Comparison of ENCODE assay signal across 23 cellular contexts in the genomic region with DNA sequence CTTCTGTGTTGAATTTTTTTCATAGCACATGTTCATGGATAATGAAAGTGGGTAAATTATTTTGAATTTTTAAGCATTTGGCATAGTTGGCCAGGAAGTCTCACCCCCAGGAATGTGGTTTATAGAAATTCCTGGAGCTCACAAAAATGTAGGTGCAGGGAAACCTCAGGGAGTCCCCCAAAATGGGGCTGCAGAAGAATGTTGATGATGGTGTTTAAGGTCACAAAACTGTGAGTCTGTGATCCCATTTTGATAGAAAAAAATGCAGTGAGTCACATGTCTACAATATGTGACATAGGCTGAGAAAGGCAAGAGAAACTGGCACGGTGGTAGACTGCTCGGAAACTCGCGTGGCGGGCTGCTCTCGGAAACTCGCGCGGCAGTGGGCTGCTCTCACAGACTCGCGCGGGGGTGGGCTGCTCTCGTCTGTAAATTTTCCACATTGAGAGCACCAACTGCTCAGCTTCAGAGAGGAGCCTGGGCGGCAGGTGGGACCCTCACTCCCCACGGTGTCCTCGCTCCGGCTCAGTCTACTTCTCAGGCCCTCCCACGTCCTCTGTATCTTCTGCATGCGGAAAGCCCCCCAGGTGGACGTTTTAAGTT. TPM values are rescaled to one million over a fixed set of nuclear protein-coding genes. Genes with fewer than 3 reads are reported as not detected.
DNase-seq lines count a peak whose midpoint lies in the region; ATAC-seq, FAIRE-seq and TF ChIP-seq lines count a peak whose summit lies in the region.
"Had no signal": no experiment of that assay in that cellular context is flagged by ENCODE, and none has a peak within 500 bp of the region (broad histone marks: within the 10 kb centered on the region; RNA-seq: fewer than 3 reads in every experiment).

No MANE protein-coding gene starts in this region.

- H3K9me2 ChIP-seq in GM23248 (ENCODE audit: insufficient read depth), result no peaks in the 10 kb centered on the region
- H3K9me2 ChIP-seq: SK-N-SH had no signal

- H3K36me3 Mint-ChIP-seq in activated naive CD8-positive, alpha-beta T cell treated with anti-CD3 and anti-CD28 coated beads for 36 hours, result peaks cover 20% of the 10 kb centered on the region
- H3K36me3 Mint-ChIP-seq in stimulated activated memory B cell treated with anti-CD40 and anti-IgM and Interleukin-4, amounts not matched to agents 10 μg/mL and 1 μg/mL and 100 μg/mL, for 72 hours, result peaks cover 41% of the 10 kb centered on the region

- in situ Hi-C loops in GM23248 (cut with MboI), result no loop called here

- peaks cover 6% of the 10 kb centered on the region for H3K4me1 Mint-ChIP-seq in activated naive CD8-positive, alpha-beta T cell treated with anti-CD3 and anti-CD28 coated beads for 36 hours
- no peaks in the 10 kb centered on the region for H3K4me1 Mint-ChIP-seq in stimulated activated memory B cell treated with anti-CD40 and anti-IgM and Interleukin-4, amounts not matched to agents 10 μg/mL and 1 μg/mL and 100 μg/mL, for 72 hours
- H3K4me1 Mint-ChIP-seq: GM23338 had no signal

- H3K27me3 ChIP-seq in GM23248 (replicated peaks; ENCODE audit: insufficient read depth) (no peaks in the 10 kb centered on the region), pancreas (no peaks in the 10 kb centered on the region)

- no peaks in the 10 kb centered on the region for H3K27me3 Mint-ChIP-seq in activated naive CD8-positive, alpha-beta T cell treated with anti-CD3 and anti-CD28 coated beads for 36 hours
- H3K27me3 Mint-ChIP-seq in stimulated activated memory B cell treated with anti-CD40 and anti-IgM and Interleukin-4, amounts not matched to agents 10 μg/mL and 1 μg/mL and 100 μg/mL, for 72 hours, result no peaks in the 10 kb centered on the region

- H3K4me3 Mint-ChIP-seq in activated naive CD8-positive, alpha-beta T cell treated with anti-CD3 and anti-CD28 coated beads for 36 hours, result peak overlapping the region; percentile 14
- no peak overlapping the region for H3K4me3 Mint-ChIP-seq in stimulated activated memory B cell treated with anti-CD40 and anti-IgM and Interleukin-4, amounts not matched to agents 10 μg/mL and 1 μg/mL and 100 μg/mL, for 72 hours
- H3K4me3 Mint-ChIP-seq: GM23338 had no signal

- H3K9me3 ChIP-seq in GM23248 (ENCODE audit: low read depth), result no peaks in the 10 kb centered on the region
- H3K9me3 ChIP-seq in pancreas, result no peaks in the 10 kb centered on the region
- H3K9me3 ChIP-seq: SK-N-SH had no signal

- no peaks in the 10 kb centered on the region for H4K20me1 ChIP-seq in GM23248 (ENCODE audit: insufficient read depth)

- FAIRE-seq in pancreas (lab: Jason Lieb, UNC), result no peak
- FAIRE-seq: HepG2 had no signal

- H3K4me1 ChIP-seq in GM23248 (ENCODE audit: insufficient read depth) (no peaks in the 10 kb centered on the region), pancreas (no peaks in the 10 kb centered on the region)

- H3K4me3 ChIP-seq in GM23248 (no peak overlapping the region), pancreas (no peak overlapping the region)
- H3K4me3 ChIP-seq: GM23338 had no signal

- H3K27ac ChIP-seq in GM23248 (no peak overlapping the region), pancreas (no peak overlapping the region)
- H3K27ac ChIP-seq: C4-2B had no signal

- no peaks in the 10 kb centered on the region for H3K9me3 Mint-ChIP-seq in activated naive CD8-positive, alpha-beta T cell treated with anti-CD3 and anti-CD28 coated beads for 36 hours
- H3K9me3 Mint-ChIP-seq in stimulated activated memory B cell treated with anti-CD40 and anti-IgM and Interleukin-4, amounts not matched to agents 10 μg/mL and 1 μg/mL and 100 μg/mL, for 72 hours, result no peaks in the 10 kb centered on the region
- H3K9me3 Mint-ChIP-seq: GM23338 had no signal

- DNase-seq in AG08396 (ENCODE audit: low spot score) (peak; percentile 65), GM23248 (peak; percentile 24), head of caudate nucleus (peak in 31 of 42 donors; percentile 25 to 85 (median 63)), COR-L47 (lab: John Stamatoyannopoulos, UW) (no peak), pancreas (no peak)
- no peak for DNase-seq in activated naive CD8-positive, alpha-beta T cell treated with anti-CD3 and anti-CD28 coated beads for 36 hours
- DNase-seq: ACHN, AML-193, DMS 273 treated with DMSO at 0.1 percent for 48 hours, GF-D8, KG1, MV-4-11, NCI-H1694 treated with DMSO at 0.1 percent for 48 hours, NCI-H2107, NCI-H510A treated with DMSO at 0.1 percent for 48 hours, NCI-H774, OCI-M1, SHP77 treated with DMSO at 0.1 percent for 48 hours, SK-N-SH had no signal

- H3F3A ChIP-seq in GM23248 (ENCODE audit: insufficient read depth), result no peaks in the 10 kb centered on the region

- no peak overlapping the region for H2AFZ ChIP-seq in GM23248
- H2AFZ ChIP-seq: GM23338 had no signal

- H3K9ac ChIP-seq in GM23248, result no peak overlapping the region
- H3K9ac ChIP-seq: SK-N-SH had no signal

- no peak for ATAC-seq in stimulated activated memory B cell treated with anti-CD40 and anti-IgM and Interleukin-4, amounts not matched to agents 10 μg/mL and 1 μg/mL and 100 μg/mL, for 72 hours
- no peak for ATAC-seq in pancreas
- ATAC-seq: GM23338, HepG2 had no signal

- H3K36me3 ChIP-seq in GM23248 (ENCODE audit: low read depth) (peaks cover 50% of the 10 kb centered on the region), pancreas (peaks cover 4 to 71% (median 31%) of the 10 kb centered on the region in 3 donors)

- intact Hi-C loops in head of caudate nucleus (cut with DNase I) (no loop called here), pancreas (cut with DNase I) (no loop called here)

- no peak for TF ChIP-seq CTCF in pancreas (IDR thresholded peaks at IDR 0.05)

- H3K79me2 ChIP-seq in GM23248 (ENCODE audit: insufficient read depth), result peaks cover 39% of the 10 kb centered on the region

- WGBS in GM23248 (ENCODE audit: low coverage in 1 of 2, low lambda C conversion rate in 2 of 2, missing lambda C conversion rate in 2 of 2), 2 experiments, result 94 to 96% methylated on average over 19 to 20 of the region's 20 CpGs
- 94 to 96% methylated on average over 20 of the region's 20 CpGs for WGBS in pancreas, 2 donors

- H3K27ac Mint-ChIP-seq in activated naive CD8-positive, alpha-beta T cell treated with anti-CD3 and anti-CD28 coated beads for 36 hours, result no peak overlapping the region
- no peak overlapping the region for H3K27ac Mint-ChIP-seq in stimulated activated memory B cell treated with anti-CD40 and anti-IgM and Interleukin-4, amounts not matched to agents 10 μg/mL and 1 μg/mL and 100 μg/mL, for 72 hours
- H3K27ac Mint-ChIP-seq: GM23338 had no signal

- H3K4me2 ChIP-seq in GM23248 (ENCODE audit: unreplicated experiment), result no peak overlapping the region
- H3K4me2 ChIP-seq: GM23338, SK-N-SH had no signal

RNA-seq across cellular contexts. Expression of a gene that starts 18.7 kb away (rescaled TPM):
- 5.6 and 7.7 TPM in 2 replicates for total RNA-seq in GM23248 (2014; rRNA removed; shearing (Covaris generic))
- polyA plus RNA-seq in GM23248 (2016; fragmentation: Nextera tagmentation; extraction: Ambion mirVana), result 3.8 and 4.0 TPM in 2 replicates
- total RNA-seq in activated naive CD8-positive, alpha-beta T cell treated with anti-CD3 and anti-CD28 coated beads for 36 hours, result 1 to 10 TPM; 1.4 TPM
- 1 to 10 TPM; 1.1 to 3.3 (median 1.6) TPM for total RNA-seq in pancreas
- polyA plus RNA-seq in pancreas, result 10 to 100 TPM in 1 of 2 donors, 1 to 10 TPM in 1; 9.4 to 14.3 TPM

RNA-seq across cellular contexts. Expression of a gene that starts 23.2 kb away (rescaled TPM):
- total RNA-seq in GM23248 (2014; rRNA removed; shearing (Covaris generic)), result 215 and 225 TPM in 2 replicates
- 95.8 and 96.4 TPM in 2 replicates for polyA plus RNA-seq in GM23248 (2016; fragmentation: Nextera tagmentation; extraction: Ambion mirVana)
- not detected for total RNA-seq in activated naive CD8-positive, alpha-beta T cell treated with anti-CD3 and anti-CD28 coated beads for 36 hours
- 10 to 100 TPM in 1 of 6 donors, 1 to 10 TPM in 3, under 1 TPM in 2; 0.37 to 25.4 (median 1.6) TPM for total RNA-seq in pancreas
- 1 to 10 TPM; 1.8 to 4.7 TPM for polyA plus RNA-seq in pancreas

RNA-seq across cellular contexts. Expression of a gene that starts 26.6 kb away (rescaled TPM):
- total RNA-seq in GM23248 (2014; rRNA removed; shearing (Covaris generic)), result 143 and 166 TPM in 2 replicates
- polyA plus RNA-seq in GM23248 (2016; fragmentation: Nextera tagmentation; extraction: Ambion mirVana) (162 and 165 TPM in 2 replicates), pancreas (100 to 1,000 TPM; 193 to 250 TPM)
- total RNA-seq in activated naive CD8-positive, alpha-beta T cell treated with anti-CD3 and anti-CD28 coated beads for 36 hours, result 100 to 1,000 TPM; 126 to 127 TPM
- total RNA-seq in pancreas, result 100 to 1,000 TPM in 3 of 6 donors, 10 to 100 TPM in 3; 81.0 to 119 (median 100) TPM

RNA-seq across cellular contexts. Expression of a gene that starts 48.6 kb away (rescaled TPM):
- total RNA-seq in GM23248 (2014; rRNA removed; shearing (Covaris generic)), result 65.8 and 106 TPM in 2 replicates
- polyA plus RNA-seq in GM23248 (2016; fragmentation: Nextera tagmentation; extraction: Ambion mirVana), result 85.3 and 88.9 TPM in 2 replicates
- 10 to 100 TPM; 21.1 to 22.0 TPM for total RNA-seq in activated naive CD8-positive, alpha-beta T cell treated with anti-CD3 and anti-CD28 coated beads for 36 hours
- total RNA-seq in pancreas, result 10 to 100 TPM; 23.1 to 41.0 (median 27.5) TPM
- polyA plus RNA-seq in pancreas, result 10 to 100 TPM; 68.8 to 72.2 TPM

Comparison
In these comparisons a context has a peak if more than half of its experiments do, and no peak if none do; other contexts are left out.
1. DNase-seq: peak in AG08396 (single experiment), GM23248 (single experiment) and head of caudate nucleus (31 of 42); none in activated naive CD8-positive, alpha-beta T cell treated with anti-CD3 and anti-CD28 coated beads for 36 hours (single experiment), COR-L47 (single experiment) and pancreas (0 of 6).